In the genomic region with DNA sequence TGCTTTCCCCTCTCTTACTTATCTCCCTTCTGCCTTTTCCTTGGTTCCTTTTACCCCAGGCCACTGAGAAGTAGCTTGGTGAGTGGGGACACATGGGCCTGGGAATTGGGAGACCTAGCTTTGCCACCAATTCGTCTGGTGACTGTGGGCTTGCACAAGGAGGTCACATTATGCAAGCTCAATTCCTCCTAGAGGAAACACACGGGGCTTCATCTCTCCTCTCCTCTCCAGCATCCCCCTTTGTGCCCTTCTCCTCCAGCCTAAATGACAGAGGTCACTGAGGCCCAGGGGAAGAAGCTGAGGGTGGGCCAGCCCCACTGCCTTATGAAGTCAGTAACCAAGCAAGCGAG, we compare ENCODE assay signal across 13 cellular contexts. TPM values are rescaled to one million over a fixed set of nuclear protein-coding genes. Genes with fewer than 3 reads are reported as not detected.
A peak's percentile ranks its signal among the peaks of the same experiment; 100 is the strongest.
DNase-seq lines count a peak whose midpoint lies in the region; ATAC-seq, FAIRE-seq and TF ChIP-seq lines count a peak whose summit lies in the region.
"Had no signal": no experiment of that assay in that cellular context is flagged by ENCODE, and none has a peak within 500 bp of the region (broad histone marks: within the 10 kb centered on the region; RNA-seq: fewer than 3 reads in every experiment).

No MANE protein-coding gene starts in this region.

- H3K9ac ChIP-seq in HUES64 (ENCODE audit: low read depth, low read length) (no peak overlapping the region), K562 (ENCODE audit: insufficient read depth in 1 of 2, low read depth in 2 of 2, low read length in 2 of 2) (peak overlapping the region in 1 of 2 experiments; percentile 95; a peak in 3 of 4 replicates)

- peak overlapping the region; percentile 58; the same call in 1 of the 2 replicates for H3K27ac ChIP-seq in ACC112 (ENCODE audit: low read depth, low read length)
- H3K27ac ChIP-seq in HUES64 (ENCODE audit: low read depth, low read length): no peak overlapping the region
- H3K27ac ChIP-seq in K562 (ENCODE audit: extremely low read depth, low read depth, low read length): peak overlapping the region; percentile 35; the same call in 2 of the 3 replicates
- no peak overlapping the region for H3K27ac ChIP-seq in aorta (ENCODE audit: low read depth in 1 of 2, low read length in 2 of 2)

- WGBS in HUES64: 45% methylated on average over 3 of the region's 3 CpGs
- 35% methylated on average over 3 of the region's 3 CpGs for WGBS in K562 (ENCODE audit: insufficient coverage, low coverage, missing lambda C conversion rate)
- 21 to 23% methylated on average over 3 of the region's 3 CpGs for whole genome bisulfite sequencing in aorta, 2 donors

- CTCF ChIA-PET in K562 (lab: Yijun Ruan, JAX; ENCODE audit: low intra/inter-chr PET ratio): no interaction called here

- H3K4me3 ChIP-seq in ACC112 (ENCODE audit: low read depth, low read length) (peak overlapping the region; percentile 95), HUES64 (ENCODE audit: low read length) (peak overlapping the region; percentile 53; the same call in 1 of the 2 replicates), K562 (no peak overlapping the region), aorta (ENCODE audit: low read length in 2 of 2) (no peak overlapping the region)

- TF ChIP-seq POLR2A in K562 (conservative IDR thresholded peaks at IDR 0.05): no peak

- no peak for ATAC-seq in K562
- ATAC-seq in naive thymus-derived CD8-positive, alpha-beta T cell: no peak
- no peak for ATAC-seq in GM19467 (IDR thresholded peaks at IDR 0.05; ENCODE audit: unreplicated experiment)
- no peak for ATAC-seq in aorta (ENCODE audit: low FRiP score)
- no peak for ATAC-seq in GM18519 (IDR thresholded peaks at IDR 0.05; ENCODE audit: low FRiP score, unreplicated experiment)

- POLR2A ChIA-PET in K562 (lab: Yijun Ruan, JAX): interaction anchor here (0.6 to 3.0 kb wide), 8 partner anchors 8 to 85 kb away, joined by 3 to 10 read pairs (median 4); partner anchors contain the start of gene POLD4
- POLR2A ChIA-PET in naive thymus-derived CD8-positive, alpha-beta T cell (lab: Charles Lee): interaction anchor here (0.7 to 24.1 kb wide), 5 partner anchors 11 to 119 kb away, joined by 3 to 493 read pairs (median 4); partner anchors contain the start of genes AIP and POLD4

- H3K27ac Mint-ChIP-seq in naive thymus-derived CD8-positive, alpha-beta T cell: peak overlapping the region in 8 of 10 donors; percentile 29 to 91 (median 80)

- H3K4me1 ChIP-seq in ACC112 (ENCODE audit: control insufficient read depth, insufficient read depth, low read length, unreplicated experiment) (peaks cover 73% of the 10 kb centered on the region), HUES64 (ENCODE audit: insufficient read depth, low read length) (peaks cover 33% of the 10 kb centered on the region), K562 (replicated peaks in 1 of 2; ENCODE audit: control insufficient read depth in 2 of 2, insufficient read depth in 2 of 2, low read length in 2 of 2) (peaks cover 52 to 75% of the 10 kb centered on the region in 2 experiments), aorta (ENCODE audit: control insufficient read depth in 1 of 2, insufficient read depth in 2 of 2, low read length in 2 of 2) (no peaks in the 10 kb centered on the region)

- H3K4me1 Mint-ChIP-seq in naive thymus-derived CD8-positive, alpha-beta T cell: peaks cover 39 to 67% (median 61%) of the 10 kb centered on the region in 4 donors

- H3K27me3 ChIP-seq in ACC112 (ENCODE audit: insufficient read depth, low read length) (no peaks in the 10 kb centered on the region), HUES64 (ENCODE audit: insufficient read depth, low read length) (peaks cover 38% of the 10 kb centered on the region), K562 (ENCODE audit: control insufficient read depth in 2 of 2, insufficient read depth in 2 of 2, low read length in 2 of 2) (no peaks in the 10 kb centered on the region), aorta (ENCODE audit: control insufficient read depth in 1 of 2, insufficient read depth in 2 of 2, low read length in 1 of 2) (no peaks in the 10 kb centered on the region)

- peak overlapping the region; percentile 16 to 94 (median 85) for H3K4me3 Mint-ChIP-seq in naive thymus-derived CD8-positive, alpha-beta T cell

- H3K4me2 ChIP-seq in K562 (ENCODE audit: insufficient read depth, low read length): no peak overlapping the region; the same call in 1 of the 2 replicates

- no peaks in the 10 kb centered on the region for H3K9me1 ChIP-seq in K562 (ENCODE audit: control insufficient read depth, insufficient read depth, low read length)

- no peak for TF ChIP-seq EP300 in K562 (IDR thresholded peaks at IDR 0.05; ENCODE audit: low read length)

- no peaks in the 10 kb centered on the region for H4K20me1 ChIP-seq in K562 (replicated peaks; ENCODE audit: control insufficient read depth, insufficient read depth, low read length)

- H3K79me2 ChIP-seq in ACC112 (ENCODE audit: control insufficient read depth, insufficient read depth, low read length, unreplicated experiment): peaks cover 68% of the 10 kb centered on the region
- H3K79me2 ChIP-seq in K562 (ENCODE audit: control insufficient read depth, insufficient read depth, low read length): peaks cover 39% of the 10 kb centered on the region; the same call in 2 of the 3 replicates

- in situ Hi-C loops in K562 (cut with MboI): no loop called here

- no peak for TF ChIP-seq CTCF in K562 (IDR thresholded peaks at IDR 0.05 in 2 of 3, conservative IDR thresholded peaks at IDR 0.05 in 1 of 3; ENCODE audit: insufficient read depth in 2 of 3, low read depth in 1 of 3, low read length in 3 of 3)

- FAIRE-seq in K562 (lab: Jason Lieb, UNC): peak; percentile 65
- FAIRE-seq: colon, TTC549 had no signal

- TF ChIP-seq RAD21 in K562 (CRISPR knock-in tag; conservative IDR thresholded peaks at IDR 0.05 in 1 of 2, IDR thresholded peaks at IDR 0.05 in 1 of 2): no peak

- H2AFZ ChIP-seq in ACC112 (ENCODE audit: low read length, unreplicated experiment) (no peak overlapping the region), K562 (ENCODE audit: low read depth, low read length) (no peak overlapping the region)

- no peaks in the 10 kb centered on the region for H3K36me3 Mint-ChIP-seq in naive thymus-derived CD8-positive, alpha-beta T cell

- no peaks in the 10 kb centered on the region for H3K9me3 ChIP-seq in HUES64 (ENCODE audit: insufficient read depth, low read depth, low read length)
- no peaks in the 10 kb centered on the region for H3K9me3 ChIP-seq in K562 (replicated peaks; ENCODE audit: control insufficient read depth, insufficient read depth, low read depth, low read length)
- H3K9me3 ChIP-seq in aorta (ENCODE audit: control insufficient read depth, low read length): no peaks in the 10 kb centered on the region

- DNase-seq in K562 (ENCODE audit: extremely low read depth in 1 of 4, low spot score in 3 of 4) (no peak), aorta (no peak), NCI-H1092 (lab: John Stamatoyannopoulos, UW) (no peak)
- DNase-seq in naive thymus-derived CD8-positive, alpha-beta T cell: no peak
- DNase-seq: NCI-H2227 treated with DMSO at 0.1 percent for 48 hours; stimulated activated CD4-positive, alpha-beta T cell treated with anti-CD3 and anti-CD28 coated beads, Interleukin-2, amount 100 ng/mL, for 24 hours had no signal

- H3K36me3 ChIP-seq in ACC112 (ENCODE audit: insufficient read depth, low read length) (no peaks in the 10 kb centered on the region), HUES64 (ENCODE audit: insufficient read depth, low read length) (no peaks in the 10 kb centered on the region), K562 (ENCODE audit: control insufficient read depth, insufficient read depth, low read length) (no peaks in the 10 kb centered on the region), aorta (ENCODE audit: control insufficient read depth in 1 of 2, insufficient read depth in 2 of 2, low read length in 1 of 2) (no peaks in the 10 kb centered on the region)

- H3K9me3 Mint-ChIP-seq in naive thymus-derived CD8-positive, alpha-beta T cell: no peaks in the 10 kb centered on the region

- intact Hi-C loops in K562 (cut with micrococcal nuclease) (no loop called here), aorta (cut with DNase I) (no loop called here)

- BruUV-seq in K562 (replicated peaks; lab: Mats Ljungman, UMichigan): TSS peak; percentile 56

- H3K27me3 Mint-ChIP-seq in naive thymus-derived CD8-positive, alpha-beta T cell: peaks cover 0 to 6% (median 0%) of the 10 kb centered on the region in 5 donors

RNA-seq across cellular contexts. Expression of gene CLCF1, which starts 2.2 kb away (rescaled TPM):
- 1.6 TPM for polyA plus RNA-seq in HUES64 (2013, experiment 1 of 2)
- polyA plus RNA-seq in HUES64 (2013, experiment 2 of 2): 1.7 TPM
- total RNA-seq in K562 (2011; cell fraction: chromatin; rRNA removed; ENCODE audit: low replicate concordance): 4.3 and 8.4 TPM in 2 replicates
- total RNA-seq in K562 (2011; cell fraction: nucleolus; rRNA removed): 3.4 and 5.3 TPM in 2 replicates
- 3.7 and 8.0 TPM in 2 replicates for total RNA-seq in K562 (2011; cell fraction: nucleoplasm; rRNA removed)
- total RNA-seq in K562 (2014; rRNA removed): 2.4 and 3.2 TPM in 2 replicates
- total RNA-seq in K562 (2014; rRNA removed; fragmentation: Illumina TruSeq; extraction: Trizol): 1.1 and 1.2 TPM in 2 replicates
- 1.9 and 2.0 TPM in 2 replicates for total RNA-seq in K562 (2015; rRNA removed; fragmentation: Illumina TruSeq; extraction: Trizol)
- total RNA-seq in K562 (2021): 3.6 and 4.3 TPM in 2 replicates
- 3.0 and 4.1 TPM in 2 replicates for polyA plus RNA-seq in K562 (2011; rRNA removed)
- polyA plus RNA-seq in K562 (2011; cell fraction: cytosol; rRNA removed): 5.7 and 8.8 TPM in 2 replicates
- polyA plus RNA-seq in K562 (2011; cell fraction: nucleus; rRNA removed): 9.3 and 20.8 TPM in 2 replicates
- 2.9 and 5.3 TPM in 2 replicates for polyA plus RNA-seq in K562 (2012)
- 3.1 and 3.6 TPM in 2 replicates for polyA plus RNA-seq in K562 (2014; fragmentation: Illumina TruSeq; extraction: Trizol)
- polyA plus RNA-seq in K562 (2014; fragmentation: Nextera tagmentation; extraction: Ambion mirVana): under 1 TPM; 0.49 to 0.80 TPM
- 3.8 and 5.8 TPM in 2 replicates for polyA plus RNA-seq in K562 (2014; rRNA removed)
- polyA minus RNA-seq in K562 (2011; rRNA and poly(A)+ RNA removed): 0.78 and 2.1 TPM in 2 replicates
- 2.4 and 4.2 TPM in 2 replicates for polyA minus RNA-seq in K562 (2011; cell fraction: cytosol; rRNA and poly(A)+ RNA removed)
- 1.7 and 1.8 TPM in 2 replicates for polyA minus RNA-seq in K562 (2011; cell fraction: nucleus; rRNA and poly(A)+ RNA removed)
- total RNA-seq in naive thymus-derived CD8-positive, alpha-beta T cell: 1 to 10 TPM; 1.1 to 1.5 TPM
- polyA plus RNA-seq in naive thymus-derived CD8-positive, alpha-beta T cell: under 1 TPM in 1 of 3 donors, not detected in 2; 0.58 TPM
- total RNA-seq in aorta: 10 to 100 TPM in 1 of 2 donors, 1 to 10 TPM in 1; 7.7 to 12.0 TPM
- polyA plus RNA-seq in aorta: 10 to 100 TPM in 1 of 2 donors, 1 to 10 TPM in 1; 2.6 to 19.5 TPM

RNA-seq across cellular contexts. Expression of gene POLD4, which starts 17.8 kb away (rescaled TPM):
- polyA plus RNA-seq in HUES64 (2013, experiment 1 of 2): 16.3 TPM
- polyA plus RNA-seq in HUES64 (2013, experiment 2 of 2): 19.7 TPM
- total RNA-seq in K562 (2011; cell fraction: chromatin; rRNA removed; ENCODE audit: low replicate concordance): 26.2 and 67.4 TPM in 2 replicates
- total RNA-seq in K562 (2011; cell fraction: nucleolus; rRNA removed): 64.6 and 81.5 TPM in 2 replicates
- 46.1 and 55.9 TPM in 2 replicates for total RNA-seq in K562 (2011; cell fraction: nucleoplasm; rRNA removed)
- total RNA-seq in K562 (2014; rRNA removed): 53.6 and 56.2 TPM in 2 replicates
- total RNA-seq in K562 (2014; rRNA removed; fragmentation: Illumina TruSeq; extraction: Trizol): 8.3 and 9.9 TPM in 2 replicates
- 18.3 and 18.7 TPM in 2 replicates for total RNA-seq in K562 (2015; rRNA removed; fragmentation: Illumina TruSeq; extraction: Trizol)
- 32.7 and 42.1 TPM in 2 replicates for total RNA-seq in K562 (2021)
- 39.4 and 42.2 TPM in 2 replicates for polyA plus RNA-seq in K562 (2011; rRNA removed)
- 73.0 and 175 TPM in 2 replicates for polyA plus RNA-seq in K562 (2011; cell fraction: cytosol; rRNA removed)
- polyA plus RNA-seq in K562 (2011; cell fraction: nucleus; rRNA removed): 55.9 and 110 TPM in 2 replicates
- 66.3 and 137 TPM in 2 replicates for polyA plus RNA-seq in K562 (2012)
- 10.6 and 25.7 TPM in 2 replicates for polyA plus RNA-seq in K562 (2014; fragmentation: Illumina TruSeq; extraction: Trizol)
- polyA plus RNA-seq in K562 (2014; fragmentation: Nextera tagmentation; extraction: Ambion mirVana): 1 to 10 TPM; 5.8 to 6.1 TPM
- polyA plus RNA-seq in K562 (2014; rRNA removed): 64.5 and 69.7 TPM in 2 replicates
- polyA minus RNA-seq in K562 (2011; rRNA and poly(A)+ RNA removed): 6.7 and 10.2 TPM in 2 replicates
- polyA minus RNA-seq in K562 (2011; cell fraction: cytosol; rRNA and poly(A)+ RNA removed): 21.3 and 21.8 TPM in 2 replicates
- polyA minus RNA-seq in K562 (2011; cell fraction: nucleus; rRNA and poly(A)+ RNA removed): 27.2 and 29.6 TPM in 2 replicates
- 100 to 1,000 TPM; 102 to 110 TPM for total RNA-seq in naive thymus-derived CD8-positive, alpha-beta T cell
- polyA plus RNA-seq in naive thymus-derived CD8-positive, alpha-beta T cell: 100 to 1,000 TPM in 2 of 3 donors, 10 to 100 TPM in 1; 87.7 to 105 (median 102) TPM
- total RNA-seq in aorta: 10 to 100 TPM; 82.7 to 85.1 TPM
- polyA plus RNA-seq in aorta: 100 to 1,000 TPM; 175 to 338 TPM

RNA-seq across cellular contexts. Expression of gene RAD9A, which starts 20.6 kb away (rescaled TPM):
- 14.5 TPM for polyA plus RNA-seq in HUES64 (2013, experiment 1 of 2)
- polyA plus RNA-seq in HUES64 (2013, experiment 2 of 2): 17.0 TPM
- total RNA-seq in K562 (2011; cell fraction: chromatin; rRNA removed; ENCODE audit: low replicate concordance): 59.7 and 169 TPM in 2 replicates
- 116 and 126 TPM in 2 replicates for total RNA-seq in K562 (2011; cell fraction: nucleolus; rRNA removed)
- 63.0 and 77.4 TPM in 2 replicates for total RNA-seq in K562 (2011; cell fraction: nucleoplasm; rRNA removed)
- total RNA-seq in K562 (2014; rRNA removed) (17.1 and 25.1 TPM in 2 replicates), K562 (2014; rRNA removed; fragmentation: Illumina TruSeq; extraction: Trizol) (5.7 and 6.7 TPM in 2 replicates), K562 (2015; rRNA removed; fragmentation: Illumina TruSeq; extraction: Trizol) (15.3 and 16.1 TPM in 2 replicates), K562 (2021) (33.3 and 41.2 TPM in 2 replicates), aorta (10 to 100 TPM; 14.6 to 25.1 TPM)
- polyA plus RNA-seq in K562 (2011; rRNA removed) (16.0 and 30.7 TPM in 2 replicates), K562 (2014; fragmentation: Illumina TruSeq; extraction: Trizol) (27.3 and 29.2 TPM in 2 replicates), K562 (2014; fragmentation: Nextera tagmentation; extraction: Ambion mirVana) (1 to 10 TPM; 1.4 to 1.5 TPM), K562 (2014; rRNA removed) (35.9 and 39.7 TPM in 2 replicates), aorta (10 to 100 TPM in 1 of 2 donors, 1 to 10 TPM in 1; 8.8 to 56.2 TPM)
- 23.8 and 34.6 TPM in 2 replicates for polyA plus RNA-seq in K562 (2011; cell fraction: cytosol; rRNA removed)
- polyA plus RNA-seq in K562 (2011; cell fraction: nucleus; rRNA removed): 98.1 and 127 TPM in 2 replicates
- polyA plus RNA-seq in K562 (2012): 33.0 and 38.6 TPM in 2 replicates
- polyA minus RNA-seq in K562 (2011; rRNA and poly(A)+ RNA removed): 5.2 and 7.3 TPM in 2 replicates
- 15.1 and 20.2 TPM in 2 replicates for polyA minus RNA-seq in K562 (2011; cell fraction: cytosol; rRNA and poly(A)+ RNA removed)
- 22.5 and 24.4 TPM in 2 replicates for polyA minus RNA-seq in K562 (2011; cell fraction: nucleus; rRNA and poly(A)+ RNA removed)
- 10 to 100 TPM; 47.3 to 58.1 TPM for total RNA-seq in naive thymus-derived CD8-positive, alpha-beta T cell
- polyA plus RNA-seq in naive thymus-derived CD8-positive, alpha-beta T cell: 1 to 10 TPM; 6.5 to 9.4 (median 6.6) TPM

RNA-seq across cellular contexts. Expression of gene PPP1CA, which starts 30.5 kb away (rescaled TPM):
- polyA plus RNA-seq in HUES64 (2013, experiment 1 of 2): 198 TPM
- polyA plus RNA-seq in HUES64 (2013, experiment 2 of 2): 197 TPM
- total RNA-seq in K562 (2011; cell fraction: chromatin; rRNA removed; ENCODE audit: low replicate concordance): 37.0 and 127 TPM in 2 replicates
- 133 and 148 TPM in 2 replicates for total RNA-seq in K562 (2011; cell fraction: nucleolus; rRNA removed)
- 56.8 and 75.5 TPM in 2 replicates for total RNA-seq in K562 (2011; cell fraction: nucleoplasm; rRNA removed)
- 228 and 302 TPM in 2 replicates for total RNA-seq in K562 (2014; rRNA removed)
- 104 and 122 TPM in 2 replicates for total RNA-seq in K562 (2014; rRNA removed; fragmentation: Illumina TruSeq; extraction: Trizol)
- total RNA-seq in K562 (2015; rRNA removed; fragmentation: Illumina TruSeq; extraction: Trizol): 188 and 200 TPM in 2 replicates
- total RNA-seq in K562 (2021): 235 and 242 TPM in 2 replicates
- 167 and 176 TPM in 2 replicates for polyA plus RNA-seq in K562 (2011; rRNA removed)
- polyA plus RNA-seq in K562 (2011; cell fraction: cytosol; rRNA removed): 324 and 501 TPM in 2 replicates
- polyA plus RNA-seq in K562 (2011; cell fraction: nucleus; rRNA removed): 128 and 201 TPM in 2 replicates
- polyA plus RNA-seq in K562 (2012): 225 and 287 TPM in 2 replicates
- 205 and 253 TPM in 2 replicates for polyA plus RNA-seq in K562 (2014; fragmentation: Illumina TruSeq; extraction: Trizol)
- polyA plus RNA-seq in K562 (2014; fragmentation: Nextera tagmentation; extraction: Ambion mirVana): 10 to 100 TPM; 18.2 to 51.4 TPM
- polyA plus RNA-seq in K562 (2014; rRNA removed): 191 and 208 TPM in 2 replicates
- polyA minus RNA-seq in K562 (2011; rRNA and poly(A)+ RNA removed): 80.8 and 116 TPM in 2 replicates
- polyA minus RNA-seq in K562 (2011; cell fraction: cytosol; rRNA and poly(A)+ RNA removed): 120 and 127 TPM in 2 replicates
- 44.8 and 70.1 TPM in 2 replicates for polyA minus RNA-seq in K562 (2011; cell fraction: nucleus; rRNA and poly(A)+ RNA removed)
- total RNA-seq in naive thymus-derived CD8-positive, alpha-beta T cell: 100 to 1,000 TPM; 141 to 146 TPM
- 100 to 1,000 TPM; 357 to 518 (median 403) TPM for polyA plus RNA-seq in naive thymus-derived CD8-positive, alpha-beta T cell
- 10 to 100 TPM; 61.7 to 64.8 TPM for total RNA-seq in aorta
- polyA plus RNA-seq in aorta: 10 to 100 TPM; 79.6 to 92.0 TPM

RNA-seq across cellular contexts. Expression of gene TBC1D10C, which starts 32.7 kb away (rescaled TPM):
- polyA plus RNA-seq in HUES64 (2013, experiment 1 of 2): 0.90 TPM
- 1.6 TPM for polyA plus RNA-seq in HUES64 (2013, experiment 2 of 2)
- total RNA-seq in K562 (2011; cell fraction: chromatin; rRNA removed; ENCODE audit: low replicate concordance): 0.39 and 3.0 TPM in 2 replicates
- total RNA-seq in K562 (2011; cell fraction: nucleolus; rRNA removed): 1.8 and 3.3 TPM in 2 replicates
- total RNA-seq in K562 (2011; cell fraction: nucleoplasm; rRNA removed): 0.81 and 1.9 TPM in 2 replicates
- 0.68 and 1.1 TPM in 2 replicates for total RNA-seq in K562 (2014; rRNA removed)
- 0.22 and 0.26 TPM in 2 replicates for total RNA-seq in K562 (2014; rRNA removed; fragmentation: Illumina TruSeq; extraction: Trizol)
- total RNA-seq in K562 (2015; rRNA removed; fragmentation: Illumina TruSeq; extraction: Trizol): 0.90 and 1.1 TPM in 2 replicates
- total RNA-seq in K562 (2021): 1.2 and 1.5 TPM in 2 replicates
- 0.95 and 1.1 TPM in 2 replicates for polyA plus RNA-seq in K562 (2011; rRNA removed)
- polyA plus RNA-seq in K562 (2011; cell fraction: cytosol; rRNA removed): 1.1 and 2.0 TPM in 2 replicates
- polyA plus RNA-seq in K562 (2011; cell fraction: nucleus; rRNA removed): 8.2 and 12.2 TPM in 2 replicates
- 1.2 and 2.3 TPM in 2 replicates for polyA plus RNA-seq in K562 (2012)
- 0.16 and 0.71 TPM in 2 replicates for polyA plus RNA-seq in K562 (2014; fragmentation: Illumina TruSeq; extraction: Trizol)
- polyA plus RNA-seq in K562 (2014; fragmentation: Nextera tagmentation; extraction: Ambion mirVana): not detected
- polyA plus RNA-seq in K562 (2014; rRNA removed): 0.93 and 1.7 TPM in 2 replicates
- polyA minus RNA-seq in K562 (2011; rRNA and poly(A)+ RNA removed): 0.27 and 0.53 TPM in 2 replicates
- not detected in 2 replicates for polyA minus RNA-seq in K562 (2011; cell fraction: cytosol; rRNA and poly(A)+ RNA removed)
- polyA minus RNA-seq in K562 (2011; cell fraction: nucleus; rRNA and poly(A)+ RNA removed): 1.8 and 2.3 TPM in 2 replicates
- total RNA-seq in naive thymus-derived CD8-positive, alpha-beta T cell: 100 to 1,000 TPM; 403 to 419 TPM
- polyA plus RNA-seq in naive thymus-derived CD8-positive, alpha-beta T cell: 100 to 1,000 TPM; 231 to 307 (median 251) TPM
- 1 to 10 TPM; 4.2 to 9.5 TPM for total RNA-seq in aorta
- polyA plus RNA-seq in aorta: 1 to 10 TPM; 1.9 to 2.3 TPM
- total RNA-seq: Daoy had no signal

Comparison
In these comparisons a context has a peak if more than half of its experiments do, and no peak if none do; other contexts are left out.
1. H3K27ac ChIP-seq: peak in ACC112 (single experiment) and K562 (single experiment); none in HUES64 (single experiment) and aorta (0 of 2).
2. H3K4me3 ChIP-seq: peak in ACC112 (single experiment) and HUES64 (single experiment); none in K562 (single experiment) and aorta (0 of 2).